ENCODE assay signal across 5 cellular contexts in the genomic region with DNA sequence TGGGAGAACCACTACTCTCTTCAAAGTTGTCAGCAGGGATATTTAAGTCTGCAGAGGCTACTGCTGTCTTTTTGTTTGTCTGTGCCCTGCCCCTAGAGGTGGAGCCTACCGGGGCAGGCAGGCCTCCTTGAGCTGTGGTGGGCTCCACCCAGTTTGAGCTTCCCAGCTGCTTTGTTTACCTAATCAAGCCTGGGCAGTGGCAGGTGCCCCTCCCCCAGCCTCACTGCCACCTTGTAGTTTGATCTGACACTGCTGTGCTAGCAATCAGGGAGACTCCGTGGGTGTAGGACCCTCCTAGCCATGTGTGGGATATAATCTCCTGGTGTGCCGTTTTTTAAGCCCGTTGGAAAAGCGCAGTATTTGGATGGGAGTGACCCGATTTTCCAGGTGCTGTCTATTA. TPM values are rescaled to one million over a fixed set of nuclear protein-coding genes. Genes with fewer than 3 reads are reported as not detected.
"Had no signal": no experiment of that assay in that cellular context is flagged by ENCODE, and none has a peak within 500 bp of the region (broad histone marks: within the 10 kb centered on the region; RNA-seq: fewer than 3 reads in every experiment).

No MANE protein-coding gene starts in this region.

RNA-seq across cellular contexts. Expression of a gene that starts 47.3 kb away (rescaled TPM):
- total RNA-seq: thoracic aorta, upper lobe of left lung, upper lobe of right lung, vagina had no signal
- polyA plus RNA-seq: stomach had no signal
